In genomic region chr11:116709970-116710369, GRCh38 we compare ENCODE assay signal across 27 cellular contexts.
"Had no signal": no experiment of that assay in that cellular context is flagged by ENCODE, and none has a peak within 500 bp of the region (broad histone marks: within the 10 kb centered on the region; RNA-seq: fewer than 3 reads in every experiment).

No MANE protein-coding gene starts in this region.

- H3K27ac Mint-ChIP-seq: activated CD8-positive, alpha-beta memory T cell treated with anti-CD3 and anti-CD28 coated beads, Interleukin-2, amount 10 ng/mL, durations not matched to agents 7 days and 5 days; activated CD8-positive, alpha-beta T cell treated with anti-CD3 and anti-CD28 coated beads, Interleukin-2, amount 10 ng/mL, durations not matched to agents 7 days and 5 days; activated naive CD8-positive, alpha-beta T cell; naive B cell had no signal

- H3K9ac ChIP-seq: parathyroid adenoma had no signal

- DNase-seq: activated CD4-positive, alpha-beta T cell treated with anti-CD3 and anti-CD28 coated beads for 1 hour; activated CD8-positive, alpha-beta memory T cell treated with anti-CD3 and anti-CD28 coated beads, Interleukin-2, amount 10 ng/mL, durations not matched to agents 7 days and 5 days; activated CD8-positive, alpha-beta T cell treated with anti-CD3 and anti-CD28 coated beads, Interleukin-2, amount 10 ng/mL, durations not matched to agents 7 days and 5 days; activated naive CD4-positive, alpha-beta T cell treated with Interleukin-2 at 50 U/mL for 16 hours; activated T-cell treated with anti-CD3 and anti-CD28 coated beads, Interleukin-2, amount 50 U/mL, for 48 hours; aorta; body of pancreas; cortex of kidney; foreskin fibroblast; heart left ventricle; left cardiac atrium; left ventricle myocardium superior; mammary epithelial cell; naive B cell; occipital lobe; psoas muscle; stimulated activated CD4-positive, alpha-beta T cell treated with anti-CD3 and anti-CD28 coated beads, Interleukin-2, amount 100 ng/mL, for 48 hours; stimulated activated naive CD4-positive, alpha-beta T cell treated with Interleukin-2 at 50 U/mL for 16 hours; T-helper 2 cell; testis; transverse colon had no signal

- H3K27me3 ChIP-seq: body of pancreas, cardiac muscle cell, right atrium auricular region, testis had no signal

- H3K27ac ChIP-seq: body of pancreas, cardiac muscle cell, heart left ventricle, parathyroid adenoma, psoas muscle, right atrium auricular region, testis, transverse colon had no signal

- H3K36me3 Mint-ChIP-seq: activated CD8-positive, alpha-beta memory T cell treated with anti-CD3 and anti-CD28 coated beads, Interleukin-2, amount 10 ng/mL, durations not matched to agents 7 days and 5 days; activated naive CD8-positive, alpha-beta T cell; naive B cell had no signal

- H3K4me1 ChIP-seq: heart left ventricle, parathyroid adenoma, right atrium auricular region, testis had no signal

- H3K4me1 Mint-ChIP-seq: activated CD8-positive, alpha-beta memory T cell treated with anti-CD3 and anti-CD28 coated beads, Interleukin-2, amount 10 ng/mL, durations not matched to agents 7 days and 5 days had no signal

- H3K36me3 ChIP-seq: cardiac muscle cell, heart left ventricle, right atrium auricular region, transverse colon had no signal

- H3K79me2 ChIP-seq: parathyroid adenoma had no signal

- H3K4me3 ChIP-seq: body of pancreas, cardiac muscle cell, heart left ventricle, psoas muscle, right atrium auricular region, testis, transverse colon had no signal

- H3K4me3 Mint-ChIP-seq: activated CD8-positive, alpha-beta memory T cell treated with anti-CD3 and anti-CD28 coated beads, Interleukin-2, amount 10 ng/mL, durations not matched to agents 7 days and 5 days; activated CD8-positive, alpha-beta T cell treated with anti-CD3 and anti-CD28 coated beads, Interleukin-2, amount 10 ng/mL, durations not matched to agents 7 days and 5 days; activated naive CD8-positive, alpha-beta T cell had no signal

- H2AFZ ChIP-seq: parathyroid adenoma had no signal

- ATAC-seq: activated CD8-positive, alpha-beta memory T cell treated with anti-CD3 and anti-CD28 coated beads, Interleukin-2, amount 10 ng/mL, durations not matched to agents 7 days and 5 days; activated CD8-positive, alpha-beta T cell treated with anti-CD3 and anti-CD28 coated beads, Interleukin-2, amount 10 ng/mL, durations not matched to agents 7 days and 5 days; body of pancreas; esophagus mucosa; heart left ventricle; left cardiac atrium; left ventricle myocardium superior; psoas muscle; SK-N-SH treated with all-trans-retinoic acid at 6 μM for 48 hours had no signal

- H3K9me3 ChIP-seq: body of pancreas, heart left ventricle, right atrium auricular region, testis, transverse colon had no signal
